ENCODE assay signal across 15 cellular contexts in genomic region chr11:70082829-70083228, GRCh38. TPM values are rescaled to one million over a fixed set of nuclear protein-coding genes. Genes with fewer than 3 reads are reported as not detected.
DNase-seq lines count a peak whose midpoint lies in the region; ATAC-seq and TF ChIP-seq lines count a peak whose summit lies in the region.
"Had no signal": no experiment of that assay in that cellular context is flagged by ENCODE, and none has a peak within 500 bp of the region (broad histone marks: within the 10 kb centered on the region; RNA-seq: fewer than 3 reads in every experiment).

No MANE protein-coding gene starts in this region.

- TF ChIP-seq POLR2A in uterus (IDR thresholded peaks at IDR 0.05) (no peak), body of pancreas (IDR thresholded peaks at IDR 0.05) (no peak)

- 93% methylated on average over 4 of the region's 4 CpGs for WGBS in liver
- WGBS in heart right ventricle, 2 donors: 88 to 91% methylated on average over 4 of the region's 4 CpGs
- WGBS in body of pancreas, 2 donors: 66 to 70% methylated on average over 4 of the region's 4 CpGs

- no peak overlapping the region for H3K4me3 ChIP-seq in astrocyte of the spinal cord (ENCODE audit: low read depth, low read length)
- H3K4me3 ChIP-seq in liver (ENCODE audit: low read depth in 1 of 3, low read length in 3 of 3): no peak overlapping the region
- H3K4me3 ChIP-seq in heart right ventricle: no peak overlapping the region
- H3K4me3 ChIP-seq in uterus: no peak overlapping the region
- no peak overlapping the region for H3K4me3 ChIP-seq in body of pancreas
- H3K4me3 ChIP-seq: esophagus muscularis mucosa, sigmoid colon had no signal

- TF ChIP-seq CTCF in C4-2B (conservative IDR thresholded peaks at IDR 0.05): peak; percentile 53
- peak; percentile 32 for TF ChIP-seq CTCF in astrocyte of the spinal cord (IDR thresholded peaks at IDR 0.05; ENCODE audit: low read depth, low read length)
- TF ChIP-seq CTCF in liver (IDR thresholded peaks at IDR 0.05; ENCODE audit: low read depth, low read length, missing input control): peak; percentile 24
- TF ChIP-seq CTCF in heart right ventricle (IDR thresholded peaks at IDR 0.05): peak in 1 of 9 donors; percentile 12
- no peak for TF ChIP-seq CTCF in uterus (IDR thresholded peaks at IDR 0.05)
- TF ChIP-seq CTCF in body of pancreas (IDR thresholded peaks at IDR 0.05): no peak

- H3K27ac ChIP-seq in C4-2B (no peak overlapping the region), liver (ENCODE audit: low read depth in 1 of 2, low read length in 2 of 2) (no peak overlapping the region), heart right ventricle (peak overlapping the region in 1 of 10 donors; percentile 25), uterus (no peak overlapping the region), body of pancreas (no peak overlapping the region)
- H3K27ac ChIP-seq: esophagus muscularis mucosa, sigmoid colon had no signal

- ATAC-seq in heart right ventricle (no peak), body of pancreas (no peak), HG03565 (IDR thresholded peaks at IDR 0.05; ENCODE audit: unreplicated experiment) (no peak)

- H3K4me1 ChIP-seq in liver (ENCODE audit: control insufficient read depth in 4 of 4, insufficient read depth in 4 of 4, low read length in 3 of 4): peaks cover 18 to 55% (median 37%) of the 10 kb centered on the region in 4 donors
- H3K4me1 ChIP-seq in heart right ventricle: peaks cover 0 to 46% (median 3%) of the 10 kb centered on the region in 9 donors
- no peaks in the 10 kb centered on the region for H3K4me1 ChIP-seq in uterus
- H3K4me1 ChIP-seq in body of pancreas: peaks cover 22% of the 10 kb centered on the region

- no peaks in the 10 kb centered on the region for H3K36me3 ChIP-seq in liver (ENCODE audit: control insufficient read depth in 4 of 4, insufficient read depth in 3 of 4, low read depth in 1 of 4, low read length in 3 of 4)
- peaks cover 0 to 6% (median 0%) of the 10 kb centered on the region in 9 donors for H3K36me3 ChIP-seq in heart right ventricle
- H3K36me3 ChIP-seq in uterus: no peaks in the 10 kb centered on the region
- no peaks in the 10 kb centered on the region for H3K36me3 ChIP-seq in body of pancreas (replicated peaks in 1 of 2; ENCODE audit: insufficient read depth in 1 of 2, low read depth in 2 of 2)
- H3K36me3 ChIP-seq: esophagus muscularis mucosa, sigmoid colon had no signal

- peak; percentile 36 to 65 for TF ChIP-seq RAD21 in liver (IDR thresholded peaks at IDR 0.05)

- in situ Hi-C loops in astrocyte of the spinal cord (cut with HindIII; ENCODE audit: low sequenced_read_pairs): no loop called here

- H3K9ac ChIP-seq in liver (ENCODE audit: low read depth in 1 of 2, low read length in 2 of 2): no peak overlapping the region

- no peaks in the 10 kb centered on the region for H3K9me3 ChIP-seq in liver (ENCODE audit: control insufficient read depth in 4 of 4, low read length in 3 of 4)
- H3K9me3 ChIP-seq in heart right ventricle: no peaks in the 10 kb centered on the region
- no peaks in the 10 kb centered on the region for H3K9me3 ChIP-seq in uterus
- no peaks in the 10 kb centered on the region for H3K9me3 ChIP-seq in body of pancreas
- H3K9me3 ChIP-seq: esophagus muscularis mucosa, sigmoid colon had no signal

- intact Hi-C loops in heart right ventricle (cut with DNase I): loop anchor here in 3 of 10 donors (5.0 to 10.0 kb wide), 3 partner anchors 98 to 168 kb away; no protein-coding TSS in a partner anchor
- intact Hi-C loops in uterus (cut with DNase I; ENCODE audit: low total_unique reads): no loop called here
- intact Hi-C loops in body of pancreas (cut with DNase I): no loop called here

- H3K27me3 ChIP-seq in liver (ENCODE audit: control insufficient read depth in 4 of 4, insufficient read depth in 4 of 4, low read length in 3 of 4) (no peaks in the 10 kb centered on the region), heart right ventricle (peaks cover 0 to 44% (median 15%) of the 10 kb centered on the region in 7 donors), uterus (no peaks in the 10 kb centered on the region), body of pancreas (peaks cover 0 to 10% of the 10 kb centered on the region in 2 donors)

- peak; percentile 73 for DNase-seq in HuH-7.5 (ENCODE audit: low spot score)
- DNase-seq in astrocyte of the spinal cord (ENCODE audit: low read depth, low spot score): no peak
- DNase-seq in heart right ventricle: no peak
- no peak for DNase-seq in uterus
- no peak for DNase-seq in body of pancreas
- DNase-seq: activated CD4-positive, alpha-beta T cell treated with anti-CD3 and anti-CD28 coated beads, Interleukin-2, amount 10 ng/mL, durations not matched to agents 24 days and 14 days; activated effector memory CD4-positive, alpha-beta T cell treated with anti-CD3 and anti-CD28 coated beads, Interleukin-2, amount 50 U/mL, for 16 hours; caudate nucleus; GOT3; NCI-H2029 treated with DMSO at 0.1 percent for 48 hours; sigmoid colon had no signal

TF ChIP-seq in liver, 16 proteins besides CTCF, POLR2A, EP300 and RAD21:
- TF ChIP-seq RXRA (IDR thresholded peaks at IDR 0.05): no peak
- TF ChIP-seq TAF1 (conservative IDR thresholded peaks at IDR 0.05): no peak
- no peak for TF ChIP-seq YY1 (IDR thresholded peaks at IDR 0.05)
- TF ChIP-seq EGR1 (IDR thresholded peaks at IDR 0.05; ENCODE audit: low read depth in 2 of 2): no peak
- no peak for TF ChIP-seq JUND (IDR thresholded peaks at IDR 0.05)
- no peak for TF ChIP-seq FOXA1 (IDR thresholded peaks at IDR 0.05)
- no peak for TF ChIP-seq HNF4G (IDR thresholded peaks at IDR 0.05)
- no peak for TF ChIP-seq NR2F2 (IDR thresholded peaks at IDR 0.05)
- no peak for TF ChIP-seq ATF3 (IDR thresholded peaks at IDR 0.05)
- TF ChIP-seq FOXA2 (IDR thresholded peaks at IDR 0.05): no peak
- TF ChIP-seq SP1 (IDR thresholded peaks at IDR 0.05): no peak
- no peak for TF ChIP-seq GABPA (IDR thresholded peaks at IDR 0.05 in 1 of 2, conservative IDR thresholded peaks at IDR 0.05 in 1 of 2)
- TF ChIP-seq MAX (IDR thresholded peaks at IDR 0.05): no peak
- no peak for TF ChIP-seq HNF4A (conservative IDR thresholded peaks at IDR 0.05)
- no peak for TF ChIP-seq ZBTB33 (IDR thresholded peaks at IDR 0.05)
- no peak for TF ChIP-seq REST (IDR thresholded peaks at IDR 0.05)

RNA-seq across cellular contexts. Expression of gene ANO1, which starts 4.7 kb away (rescaled TPM):
- 10 to 100 TPM in 1 of 2 donors, 1 to 10 TPM in 1; 7.8 to 64.8 TPM for total RNA-seq in liver
- 10 to 100 TPM; 26.8 to 37.7 TPM for polyA plus RNA-seq in liver
- total RNA-seq in heart right ventricle: 10 to 100 TPM in 5 of 10 donors, 1 to 10 TPM in 5; 6.6 to 13.8 (median 9.7) TPM
- polyA plus RNA-seq in heart right ventricle: 10 to 100 TPM in 1 of 2 donors, 1 to 10 TPM in 1; 6.8 to 12.7 TPM
- 10 to 100 TPM in 3 of 4 donors, 1 to 10 TPM in 1; 6.8 to 72.6 (median 36.2) TPM for total RNA-seq in uterus
- total RNA-seq in body of pancreas: 10 to 100 TPM in 1 of 2 donors, 1 to 10 TPM in 1; 7.3 to 23.1 TPM
- total RNA-seq: activated CD4-positive, alpha-beta T cell treated with anti-CD3 and anti-CD28 coated beads, Interleukin-2, amount 10 ng/mL, durations not matched to agents 24 days and 14 days had no signal

Comparison
In these comparisons a context has a peak if more than half of its experiments do, and no peak if none do; other contexts are left out.
1. CTCF ChIP-seq: peak in C4-2B (single experiment), astrocyte of the spinal cord (single experiment) and liver (single experiment); none in uterus (0 of 4) and body of pancreas (0 of 7).